17 cellular contexts compared by ENCODE assay signal in genomic region chr1:218494449-218494852, GRCh38.
DNase-seq lines count a peak whose midpoint lies in the region; ATAC-seq and TF ChIP-seq lines count a peak whose summit lies in the region.
"Had no signal": no experiment of that assay in that cellular context is flagged by ENCODE, and none has a peak within 500 bp of the region (broad histone marks: within the 10 kb centered on the region; RNA-seq: fewer than 3 reads in every experiment).

No MANE protein-coding gene starts in this region.

- CTCF ChIA-PET in IMR-90 (lab: Yijun Ruan, JAX) = no interaction called here

- TF ChIP-seq CTCF in IMR-90 (conservative IDR thresholded peaks at IDR 0.05; ENCODE audit: low read depth, low read length) (no peak), testis (IDR thresholded peaks at IDR 0.05) (no peak)

- ATAC-seq in IMR-90 (ENCODE audit: low read depth) (no peak), GM21786 (IDR thresholded peaks at IDR 0.05; ENCODE audit: unreplicated experiment) (no peak)
- ATAC-seq: lower lobe of right lung had no signal

- H3K23ac ChIP-seq in IMR-90 (ENCODE audit: low read depth, low read length) = no peak overlapping the region

- H4K5ac ChIP-seq in IMR-90 (ENCODE audit: low read depth, low read length) = no peak overlapping the region

- no peak overlapping the region for H2AFZ ChIP-seq in IMR-90 (replicated peaks; ENCODE audit: low read length, poor library complexity)

- no CpG with 5 or more reads among the region's 2 CpGs for WGBS in IMR-90 (ENCODE audit: extremely low coverage in 2 of 2, insufficient read length in 1 of 2), 2 experiments
- WGBS in testis, 2 donors = 83 to 88% methylated on average over 2 of the region's 2 CpGs

- TF ChIP-seq POLR2A in IMR-90 (IDR thresholded peaks at IDR 0.05; ENCODE audit: low read depth, low read length) (no peak), testis (IDR thresholded peaks at IDR 0.05) (no peak)

- H4K20me1 ChIP-seq in IMR-90 (ENCODE audit: insufficient read depth, low read length) = peaks cover 5% of the 10 kb centered on the region; the same call in 1 of the 2 replicates

- H3K79me1 ChIP-seq in IMR-90 (ENCODE audit: low read depth in 1 of 2, low read length in 2 of 2) = no peaks in the 10 kb centered on the region

- H2AK9ac ChIP-seq in IMR-90 (replicated peaks; ENCODE audit: low read depth, low read length, poor library complexity) = no peak overlapping the region

- H3K4me2 ChIP-seq in IMR-90 (ENCODE audit: low read depth, low read length) = no peak overlapping the region

- H3K4me3 ChIP-seq in IMR-90 (ENCODE audit: insufficient read depth, low read depth, low read length) = no peak overlapping the region
- H3K4me3 ChIP-seq in testis = no peak overlapping the region
- H3K4me3 ChIP-seq: dorsolateral prefrontal cortex, lower lobe of right lung, right atrium auricular region had no signal

- H2BK15ac ChIP-seq in IMR-90 (ENCODE audit: low read depth, low read length) = peak overlapping the region; percentile 66; the same call in 2 of the 3 replicates

- no peak overlapping the region for H3K56ac ChIP-seq in IMR-90 (ENCODE audit: extremely low read depth, insufficient read depth, low read length)

- H2BK20ac ChIP-seq in IMR-90 (ENCODE audit: low read depth, low read length) = peak overlapping the region; percentile 57; the same call in 1 of the 2 replicates

- intact Hi-C loops in IMR-90 (cut with micrococcal nuclease) (loop anchor here (10.0 kb wide), 1 partner anchor 180 kb away; no protein-coding TSS in a partner anchor), testis (cut with DNase I; ENCODE audit: low total_unique reads) (no loop called here)

- H3K4me1 ChIP-seq in IMR-90 (ENCODE audit: control insufficient read depth, insufficient read depth, low read length) (peaks cover 2% of the 10 kb centered on the region; the same call in 1 of the 2 replicates), testis (no peaks in the 10 kb centered on the region)
- H3K4me1 ChIP-seq: BE2C had no signal

- H3K14ac ChIP-seq in IMR-90 (replicated peaks; ENCODE audit: low read depth, low read length) = no peak overlapping the region

- no peak overlapping the region for H2AK5ac ChIP-seq in IMR-90 (ENCODE audit: low read depth, low read length)

- H4K8ac ChIP-seq in IMR-90 (ENCODE audit: low read depth in 2 of 2, low read length in 2 of 2) = no peak overlapping the region

- H3K9ac ChIP-seq in IMR-90 (ENCODE audit: low read depth, low read length) = no peak overlapping the region

- H3K27me3 ChIP-seq in IMR-90 (ENCODE audit: control insufficient read depth, insufficient read depth, low read length) (no peaks in the 10 kb centered on the region), testis (no peaks in the 10 kb centered on the region)
- H3K27me3 ChIP-seq: right atrium auricular region had no signal

- no TSS peak for BruUV-seq in IMR-90 (replicated peaks; lab: Mats Ljungman, UMichigan)

- peak overlapping the region; percentile 20 for H2BK120ac ChIP-seq in IMR-90 (ENCODE audit: low read depth, low read length)

- peak overlapping the region; percentile 44; the same call in 1 of the 2 replicates for H4K91ac ChIP-seq in IMR-90 (ENCODE audit: insufficient read depth, low read depth, low read length)

- H3K4ac ChIP-seq in IMR-90 (ENCODE audit: low read depth, low read length) = peak overlapping the region; percentile 49

- no peak overlapping the region for H3K27ac ChIP-seq in IMR-90 (ENCODE audit: insufficient read depth, low read length)
- H3K27ac ChIP-seq in testis = no peak overlapping the region
- H3K27ac ChIP-seq: lower lobe of right lung, right atrium auricular region had no signal

- DNase-seq in IMR-90 = no peak
- peak; percentile 98 for DNase-seq in NCI-H2107 treated with DMSO at 0.1 percent for 48 hours (lab: John Stamatoyannopoulos, UW; ENCODE audit: unreplicated experiment)
- peak; percentile 48 for DNase-seq in ecto neural progenitor cell (ENCODE audit: low spot score)
- peak; percentile 54 for DNase-seq in renal cortical epithelial cell (ENCODE audit: low read depth)
- no peak for DNase-seq in DMS79 treated with DMSO at 0.1 percent for 48 hours (lab: John Stamatoyannopoulos, UW)
- no peak for DNase-seq in HPDE6-E6E7 (ENCODE audit: extremely low spot score)
- DNase-seq in testis = no peak
- DNase-seq: activated CD8-positive, alpha-beta memory T cell treated with anti-CD3 and anti-CD28 coated beads, Interleukin-2, amount 50 U/mL, for 4 hours; activated naive CD4-positive, alpha-beta T cell; BE2C; dorsolateral prefrontal cortex; hypothalamus; lower lobe of right lung; NCI-H1694; nephron progenitor cell had no signal

- POLR2A ChIA-PET in IMR-90 (lab: Charles Lee; ENCODE audit: unreplicated experiment) = interaction anchor here (0.5 kb wide), 1 partner anchor 15 kb away, joined by 11 read pairs; no protein-coding TSS in a partner anchor

- in situ Hi-C loops in IMR-90 (cut with MboI; ENCODE audit: low sequenced_read_pairs) = no loop called here

- no peaks in the 10 kb centered on the region for H3K9me3 ChIP-seq in IMR-90 (ENCODE audit: control insufficient read depth, insufficient read depth, low read length)
- H3K9me3 ChIP-seq in testis = no peaks in the 10 kb centered on the region
- H3K9me3 ChIP-seq: BE2C, lower lobe of right lung, right atrium auricular region had no signal

- H3K9me1 ChIP-seq in IMR-90 (ENCODE audit: insufficient read depth, low read length) = 0 out of 2 replicates have a peak, but pooled peaks cover 4% of the 10 kb centered on the region

- H3K18ac ChIP-seq in IMR-90 (ENCODE audit: low read depth, low read length) = no peak overlapping the region; the same call in 1 of the 2 replicates

- dilution Hi-C loops in IMR-90 (cut with HindIII; ENCODE audit: low sequenced_read_pairs, unreplicated experiment) = no loop called here

- TF ChIP-seq RAD21 in IMR-90 (IDR thresholded peaks at IDR 0.05; ENCODE audit: low read length) = no peak

- H3K36me3 ChIP-seq in IMR-90 (ENCODE audit: control insufficient read depth, insufficient read depth, low read length) = no peaks in the 10 kb centered on the region
- H3K36me3 ChIP-seq in testis (ENCODE audit: low read depth, missing control alignments) = no peaks in the 10 kb centered on the region
- H3K36me3 ChIP-seq: BE2C, lower lobe of right lung, right atrium auricular region had no signal

- no peak overlapping the region for H2BK5ac ChIP-seq in IMR-90 (ENCODE audit: low read depth, low read length, poor library complexity, severe bottlenecking)

TF ChIP-seq in IMR-90, 13 proteins besides CTCF, POLR2A, EP300 and RAD21:
- no peak for TF ChIP-seq MAZ (IDR thresholded peaks at IDR 0.05; ENCODE audit: borderline replicate concordance, low read depth, low read length)
- no peak for TF ChIP-seq CHD1 (IDR thresholded peaks at IDR 0.05; ENCODE audit: low read depth, low read length)
- TF ChIP-seq BHLHE40 (IDR thresholded peaks at IDR 0.05; ENCODE audit: low read depth, low read length) = no peak
- no peak for TF ChIP-seq NFE2L2 (IDR thresholded peaks at IDR 0.05; ENCODE audit: low read depth, low read length)
- TF ChIP-seq MXI1 (IDR thresholded peaks at IDR 0.05; ENCODE audit: borderline replicate concordance, low read depth, low read length) = no peak
- TF ChIP-seq RCOR1 (IDR thresholded peaks at IDR 0.05; ENCODE audit: insufficient replicate concordance, low read length) = no peak
- no peak for TF ChIP-seq RFX5 (IDR thresholded peaks at IDR 0.05; ENCODE audit: low read depth, low read length)
- no peak for TF ChIP-seq ELK1 (IDR thresholded peaks at IDR 0.05; ENCODE audit: borderline replicate concordance, low read depth, low read length)
- no peak for TF ChIP-seq USF2 (IDR thresholded peaks at IDR 0.05; ENCODE audit: low read depth, low read length)
- no peak for TF ChIP-seq MAFK (IDR thresholded peaks at IDR 0.05; ENCODE audit: low read depth, low read length)
- no peak for TF ChIP-seq SMC3 (IDR thresholded peaks at IDR 0.05; ENCODE audit: low read depth, low read length)
- no peak for TF ChIP-seq FOS (IDR thresholded peaks at IDR 0.05; ENCODE audit: low read depth, low read length)
- TF ChIP-seq CEBPB (IDR thresholded peaks at IDR 0.05; ENCODE audit: low read depth, low read length) = no peak
TF ChIP-seq in IMR-90: peak in this region for 0.

Comparison
In these comparisons a context has a peak if more than half of its experiments do, and no peak if none do; other contexts are left out.
1. DNase-seq: peak in NCI-H2107 treated with DMSO at 0.1 percent for 48 hours (single experiment), ecto neural progenitor cell (single experiment) and renal cortical epithelial cell (single experiment); none in IMR-90 (single experiment), DMS79 treated with DMSO at 0.1 percent for 48 hours (single experiment), HPDE6-E6E7 (single experiment) and testis (single experiment).